ENCODE assay signal across 8 cellular contexts in genomic region chr14:45083979-45084722, GRCh38. TPM values are rescaled to one million over a fixed set of nuclear protein-coding genes. Genes with fewer than 3 reads are reported as not detected.
DNase-seq lines count a peak whose midpoint lies in the region; ATAC-seq and TF ChIP-seq lines count a peak whose summit lies in the region.

Gene PRPF39, plus strand, starts transcription at chr14:45084116. Its CDS starts 11,124 bp downstream, at chr14:45095240.

- BruUV-seq in PC-9 (replicated peaks; lab: Mats Ljungman, UMichigan): TSS peak; percentile 67

- TF ChIP-seq CTCF in PC-9 (conservative IDR thresholded peaks at IDR 0.05): no peak

- H2AFZ ChIP-seq in PC-9: peak within 1 kb of the TSS; percentile 99

- no peaks in the 10 kb centered on the region for H3K27me3 Mint-ChIP-seq in activated T-cell treated with anti-CD3 and anti-CD28 coated beads, Interleukin-2, amount 50 U/mL, for 4 hours (ENCODE audit: low read depth)

- H3K4me1 ChIP-seq in PC-9 (replicated peaks; ENCODE audit: insufficient read depth) (peaks cover 30% of the 10 kb centered on the region), esophagus (ENCODE audit: control insufficient read depth in 2 of 2, insufficient read depth in 2 of 2, low read length in 1 of 2) (no peaks in the 10 kb centered on the region), mucosa of stomach (ENCODE audit: control insufficient read depth, insufficient read depth, low read length) (peaks cover 10% of the 10 kb centered on the region)

- intact Hi-C loops in PC-9 (cut with micrococcal nuclease; ENCODE audit: unreplicated experiment): loop anchor here (1.0 kb wide), 1 partner anchor 123 kb away; the partner anchor contains the start of gene KLHL28

- H3K36me3 Mint-ChIP-seq in activated T-cell treated with anti-CD3 and anti-CD28 coated beads, Interleukin-2, amount 50 U/mL, for 4 hours (ENCODE audit: insufficient read depth): peaks cover 13% of the 10 kb centered on the region

- no peaks in the 10 kb centered on the region for H3K9me2 ChIP-seq in PC-9 (ENCODE audit: insufficient read depth)

- H3K27ac ChIP-seq in PC-9: peak within 1 kb of the TSS; percentile 60
- H3K27ac ChIP-seq in esophagus (ENCODE audit: low read depth in 2 of 2, low read length in 1 of 2): peak within 1 kb of the TSS; percentile 89 to 94

- H3K79me2 ChIP-seq in PC-9 (ENCODE audit: low read depth): peaks cover 52% of the 10 kb centered on the region

- in situ Hi-C loops in KBM-7 (cut with MboI; ENCODE audit: low pct_unique_long_range_greater_than_20kb, low sequenced_read_pairs): no loop called here

- CTCF ChIA-PET in PC-9 (lab: Charles Lee): no interaction called here

- H3K4me3 ChIP-seq in PC-9 (peak within 1 kb of the TSS; percentile 80), esophagus (ENCODE audit: low read depth in 1 of 2, low read length in 2 of 2) (peak within 1 kb of the TSS; percentile 73 to 96), mucosa of stomach (ENCODE audit: low read length) (peak within 1 kb of the TSS; percentile 87)

- H3K4me1 Mint-ChIP-seq in activated T-cell treated with anti-CD3 and anti-CD28 coated beads, Interleukin-2, amount 50 U/mL, for 4 hours (ENCODE audit: low read depth): peaks cover 48% of the 10 kb centered on the region

- no peaks in the 10 kb centered on the region for H3K9me3 Mint-ChIP-seq in activated T-cell treated with anti-CD3 and anti-CD28 coated beads, Interleukin-2, amount 50 U/mL, for 4 hours

- H3K36me3 ChIP-seq in PC-9 (ENCODE audit: low read depth): no peaks in the 10 kb centered on the region
- no peaks in the 10 kb centered on the region for H3K36me3 ChIP-seq in esophagus (ENCODE audit: control insufficient read depth in 2 of 2, insufficient read depth in 2 of 2, low read length in 1 of 2)
- H3K36me3 ChIP-seq in mucosa of stomach (ENCODE audit: control insufficient read depth, insufficient read depth, low read length): no peaks in the 10 kb centered on the region

- peak within 1 kb of the TSS; percentile 94 for H3K4me2 ChIP-seq in PC-9

- peaks cover 34% of the 10 kb centered on the region for H4K20me1 ChIP-seq in PC-9 (ENCODE audit: insufficient read depth)

- WGBS in esophagus, 2 donors: 0 to 1% methylated on average over 45 to 48 of the region's 48 CpGs

- H3K9me3 ChIP-seq in PC-9 (ENCODE audit: insufficient read depth, low read depth): no peaks in the 10 kb centered on the region
- H3K9me3 ChIP-seq in esophagus (ENCODE audit: control insufficient read depth in 2 of 2, insufficient read depth in 1 of 2, low read depth in 1 of 2, low read length in 1 of 2): no peaks in the 10 kb centered on the region
- H3K9me3 ChIP-seq in mucosa of stomach (ENCODE audit: control insufficient read depth, low read length): no peaks in the 10 kb centered on the region

- POLR2A ChIA-PET in PC-9 (lab: Charles Lee; ENCODE audit: unreplicated experiment): interaction anchor here (0.6 to 0.7 kb wide), 4 partner anchors 24 to 123 kb away, joined by 3 read pairs; no protein-coding TSS in a partner anchor

- DNase-seq in DMS53 treated with DMSO at 0.1 percent for 48 hours (lab: John Stamatoyannopoulos, UW; ENCODE audit: unreplicated experiment) (peak; percentile 61), KBM-7 (peak; percentile 94), PC-9 (peak; percentile 81 to 96)
- peak; percentile 94 for DNase-seq in activated T-cell treated with anti-CD3 and anti-CD28 coated beads, Interleukin-2, amount 50 U/mL, for 4 hours
- DNase-seq in stimulated activated CD8-positive, alpha-beta memory T cell treated with anti-CD3 and anti-CD28 coated beads, Interleukin-4, amount 100 ng/mL, for 48 hours: peak; percentile 96

- peak; percentile 83 for ATAC-seq in GM21723 (IDR thresholded peaks at IDR 0.05; ENCODE audit: unreplicated experiment)
- ATAC-seq in activated T-cell treated with anti-CD3 and anti-CD28 coated beads, Interleukin-2, amount 50 U/mL, for 4 hours: peak; percentile 98 to 99

- H3K9ac ChIP-seq in mucosa of stomach (ENCODE audit: low read length): peak within 1 kb of the TSS; percentile 93

- no peaks in the 10 kb centered on the region for H3K27me3 ChIP-seq in PC-9 (ENCODE audit: insufficient read depth, low read depth)
- no peaks in the 10 kb centered on the region for H3K27me3 ChIP-seq in esophagus (ENCODE audit: control insufficient read depth in 1 of 2, insufficient read depth in 2 of 2, low read length in 2 of 2)
- H3K27me3 ChIP-seq in mucosa of stomach (ENCODE audit: control insufficient read depth, insufficient read depth, low read length): no peaks in the 10 kb centered on the region

- peak within 1 kb of the TSS; percentile 98 for H3K4me3 Mint-ChIP-seq in activated T-cell treated with anti-CD3 and anti-CD28 coated beads, Interleukin-2, amount 50 U/mL, for 4 hours

- H3F3A ChIP-seq in PC-9 (ENCODE audit: insufficient read depth, low read depth): 0 out of 2 replicates have a peak, but pooled peaks cover 5% of the 10 kb centered on the region

RNA-seq across cellular contexts. Expression of gene PRPF39, which starts in this region (rescaled TPM):
- total RNA-seq in PC-9 (2021): 33.4 and 37.2 TPM in 2 replicates
- total RNA-seq in activated T-cell treated with anti-CD3 and anti-CD28 coated beads, Interleukin-2, amount 50 U/mL, for 4 hours: 10 to 100 TPM; 32.7 to 44.7 (median 36.4) TPM
- 10 to 100 TPM; 11.8 to 32.4 TPM for polyA plus RNA-seq in esophagus

Comparison
In these comparisons a context has a peak if more than half of its experiments do, and no peak if none do; other contexts are left out.
1. Peak in every context shown above with its lines: DNase-seq, ATAC-seq, H3K4me3 ChIP-seq and H3K27ac ChIP-seq.